In genomic region chr19:14056741-14057356, GRCh38 we compare ENCODE assay signal across 11 cellular contexts. TPM values are rescaled to one million over a fixed set of nuclear protein-coding genes. Genes with fewer than 3 reads are reported as not detected.
A peak's percentile ranks its signal among the peaks of the same experiment; 100 is the strongest.
DNase-seq lines count a peak whose midpoint lies in the region; ATAC-seq and TF ChIP-seq lines count a peak whose summit lies in the region.
"Had no signal": no experiment of that assay in that cellular context is flagged by ENCODE, and none has a peak within 500 bp of the region (broad histone marks: within the 10 kb centered on the region; RNA-seq: fewer than 3 reads in every experiment).

No MANE protein-coding gene starts in this region.

- H3K27me3 Mint-ChIP-seq in activated T-cell treated with anti-CD3 and anti-CD28 coated beads, Interleukin-2, amount 50 U/mL, for 72 hours (ENCODE audit: low read depth) = peaks cover 34% of the 10 kb centered on the region
- H3K27me3 Mint-ChIP-seq in activated B cell treated with CpG ODN at 0.5 μM for 24 hours = peaks cover 37% of the 10 kb centered on the region

- peaks cover 0 to 20% (median 10%) of the 10 kb centered on the region in 4 donors for H3K4me1 ChIP-seq in tibial artery

- H3K27ac ChIP-seq in tibial artery = no peak overlapping the region

- POLR2A ChIA-PET in activated B cell treated with CpG ODN at 0.5 μM for 24 hours (lab: Charles Lee) = interaction anchor here (0.6 to 1.4 kb wide), 3 partner anchors 25 to 176 kb away, joined by 4 to 5 read pairs (median 4); partner anchors contain the start of gene IL27RA

- H3K27me3 ChIP-seq in tibial artery = peaks cover 0 to 50% of the 10 kb centered on the region in 2 donors

- peaks cover 22% of the 10 kb centered on the region for H3K4me1 Mint-ChIP-seq in activated T-cell treated with anti-CD3 and anti-CD28 coated beads, Interleukin-2, amount 50 U/mL, for 72 hours (ENCODE audit: low read depth)
- H3K4me1 Mint-ChIP-seq in activated B cell treated with CpG ODN at 0.5 μM for 24 hours = peaks cover 18% of the 10 kb centered on the region

- no peak for DNase-seq in activated T-cell treated with anti-CD3 and anti-CD28 coated beads, Interleukin-2, amount 50 U/mL, for 72 hours
- DNase-seq in activated T-cell treated with anti-CD3 and anti-CD28 coated beads, Interleukin-2, amount 50 U/mL, for 1 hour = no peak
- no peak for DNase-seq in activated B cell treated with CpG ODN at 0.5 μM for 24 hours
- DNase-seq in tibial artery = no peak
- no peak for DNase-seq in posterior cingulate gyrus
- no peak for DNase-seq in GDM1 (lab: John Stamatoyannopoulos, UW)
- no peak for DNase-seq in activated effector memory CD4-positive, alpha-beta T cell treated with Interleukin-2 at 50 U/mL for 16 hours
- DNase-seq: activated CD8-positive, alpha-beta T cell treated with anti-CD3 and anti-CD28 coated beads, Interleukin-2, amount 10 ng/mL, durations not matched to agents 7 days and 5 days had no signal

- no peaks in the 10 kb centered on the region for H3K9me3 Mint-ChIP-seq in activated T-cell treated with anti-CD3 and anti-CD28 coated beads, Interleukin-2, amount 50 U/mL, for 72 hours
- no peaks in the 10 kb centered on the region for H3K9me3 Mint-ChIP-seq in activated B cell treated with CpG ODN at 0.5 μM for 24 hours

- H3K36me3 ChIP-seq in tibial artery = peaks cover 0 to 9% (median 0%) of the 10 kb centered on the region in 3 donors

- CTCF ChIA-PET in activated B cell treated with CpG ODN at 0.5 μM for 24 hours (lab: Charles Lee) = interaction anchor here (1.2 kb wide), 1 partner anchor 14 kb away, joined by 3 read pairs; no protein-coding TSS in a partner anchor

- ATAC-seq in activated T-cell treated with anti-CD3 and anti-CD28 coated beads, Interleukin-2, amount 50 U/mL, for 72 hours (replicated peaks in 1 of 2) = no peak
- ATAC-seq in activated B cell treated with CpG ODN at 0.5 μM for 24 hours (ENCODE audit: low read depth) = no peak

- TF ChIP-seq CTCF in activated B cell treated with CpG ODN at 0.5 μM for 24 hours (IDR thresholded peaks at IDR 0.05) (no peak), tibial artery (IDR thresholded peaks at IDR 0.05) (no peak)

- intact Hi-C loops in activated B cell treated with CpG ODN at 0.5 μM for 24 hours (cut with micrococcal nuclease) = no loop called here
- intact Hi-C loops in tibial artery (cut with DNase I; ENCODE audit: low total_unique reads) = loop anchor here (10.0 kb wide), 1 partner anchor 462 kb away; no protein-coding TSS in a partner anchor
- intact Hi-C loops in posterior cingulate gyrus (cut with DNase I) = no loop called here

- H3K27ac Mint-ChIP-seq in activated T-cell treated with anti-CD3 and anti-CD28 coated beads, Interleukin-2, amount 50 U/mL, for 72 hours = no peak overlapping the region
- H3K27ac Mint-ChIP-seq in activated B cell treated with CpG ODN at 0.5 μM for 24 hours = no peak overlapping the region
- H3K27ac Mint-ChIP-seq: activated CD8-positive, alpha-beta T cell treated with anti-CD3 and anti-CD28 coated beads, Interleukin-2, amount 10 ng/mL, durations not matched to agents 7 days and 5 days had no signal

- H3K4me3 Mint-ChIP-seq in activated T-cell treated with anti-CD3 and anti-CD28 coated beads, Interleukin-2, amount 50 U/mL, for 72 hours = peak overlapping the region; percentile 45 to 59
- peak overlapping the region; percentile 24 for H3K4me3 Mint-ChIP-seq in activated B cell treated with CpG ODN at 0.5 μM for 24 hours

- peak overlapping the region; percentile 53 for H3K4me3 ChIP-seq in iPS-18c (ENCODE audit: insufficient read depth, low read depth, low read length)
- peak overlapping the region; percentile 32 to 51 for H3K4me3 ChIP-seq in tibial artery

- H3K36me3 Mint-ChIP-seq in activated T-cell treated with anti-CD3 and anti-CD28 coated beads, Interleukin-2, amount 50 U/mL, for 72 hours (ENCODE audit: insufficient read depth in 2 of 2) = peaks cover 6 to 9% of the 10 kb centered on the region in 2 donors
- H3K36me3 Mint-ChIP-seq in activated B cell treated with CpG ODN at 0.5 μM for 24 hours (ENCODE audit: low read depth) = peaks cover 12% of the 10 kb centered on the region

- H3K9me3 ChIP-seq in iPS-18c (ENCODE audit: control insufficient read depth, insufficient read depth, low read length) (no peaks in the 10 kb centered on the region), tibial artery (no peaks in the 10 kb centered on the region)

RNA-seq across cellular contexts. Expression of gene PALM3, which starts 5.0 kb away (rescaled TPM):
- under 1 TPM in 1 of 2 donors, not detected in 1; 0.10 TPM for total RNA-seq in activated T-cell treated with anti-CD3 and anti-CD28 coated beads, Interleukin-2, amount 50 U/mL, for 72 hours
- not detected in 2 replicates for total RNA-seq in activated B cell treated with CpG ODN at 0.5 μM for 24 hours
- total RNA-seq: activated CD8-positive, alpha-beta T cell treated with anti-CD3 and anti-CD28 coated beads, Interleukin-2, amount 10 ng/mL, durations not matched to agents 7 days and 5 days had no signal

RNA-seq across cellular contexts. Expression of gene MISP3, which starts 15.7 kb away (rescaled TPM):
- 1 to 10 TPM; 4.6 to 5.8 TPM for total RNA-seq in activated T-cell treated with anti-CD3 and anti-CD28 coated beads, Interleukin-2, amount 50 U/mL, for 72 hours
- 0.15 and 0.18 TPM in 2 replicates for total RNA-seq in activated B cell treated with CpG ODN at 0.5 μM for 24 hours

RNA-seq across cellular contexts. Expression of gene IL27RA, which starts 25.3 kb away (rescaled TPM):
- 10 to 100 TPM; 67.0 to 75.2 TPM for total RNA-seq in activated T-cell treated with anti-CD3 and anti-CD28 coated beads, Interleukin-2, amount 50 U/mL, for 72 hours
- total RNA-seq in activated B cell treated with CpG ODN at 0.5 μM for 24 hours = 34.5 and 34.6 TPM in 2 replicates

RNA-seq across cellular contexts. Expression of gene C19orf67, which starts 28.7 kb away (rescaled TPM):
- not detected for total RNA-seq in activated T-cell treated with anti-CD3 and anti-CD28 coated beads, Interleukin-2, amount 50 U/mL, for 72 hours
- not detected in 2 replicates for total RNA-seq in activated B cell treated with CpG ODN at 0.5 μM for 24 hours
- total RNA-seq: activated CD8-positive, alpha-beta T cell treated with anti-CD3 and anti-CD28 coated beads, Interleukin-2, amount 10 ng/mL, durations not matched to agents 7 days and 5 days; dermis microvascular lymphatic vessel endothelial cell; LHCN-M2 had no signal

RNA-seq across cellular contexts. Expression of gene RLN3, which starts 28.9 kb away (rescaled TPM):
- total RNA-seq in activated T-cell treated with anti-CD3 and anti-CD28 coated beads, Interleukin-2, amount 50 U/mL, for 72 hours = not detected
- total RNA-seq in activated B cell treated with CpG ODN at 0.5 μM for 24 hours = not detected in 2 replicates
- total RNA-seq: activated CD8-positive, alpha-beta T cell treated with anti-CD3 and anti-CD28 coated beads, Interleukin-2, amount 10 ng/mL, durations not matched to agents 7 days and 5 days; dermis microvascular lymphatic vessel endothelial cell; LHCN-M2 had no signal
